1 cellular context compared by ENCODE assay signal in genomic region chr7:84112771-84113170, GRCh38.
TF ChIP-seq lines count a peak whose summit lies in the region.

No MANE protein-coding gene starts in this region.

TF ChIP-seq in SK-N-SH, 30 proteins besides CTCF, POLR2A, EP300 and RAD21 (continued from another document):
- TF ChIP-seq REST (IDR thresholded peaks at IDR 0.05; ENCODE audit: low read depth, low read length) (no peak), RCOR1 (IDR thresholded peaks at IDR 0.05; ENCODE audit: low read length) (no peak), FOSL2 (IDR thresholded peaks at IDR 0.05; ENCODE audit: borderline replicate concordance, low read depth) (no peak), JUND (IDR thresholded peaks at IDR 0.05) (no peak)
